ENCODE assay signal across 11 cellular contexts in the genomic region with DNA sequence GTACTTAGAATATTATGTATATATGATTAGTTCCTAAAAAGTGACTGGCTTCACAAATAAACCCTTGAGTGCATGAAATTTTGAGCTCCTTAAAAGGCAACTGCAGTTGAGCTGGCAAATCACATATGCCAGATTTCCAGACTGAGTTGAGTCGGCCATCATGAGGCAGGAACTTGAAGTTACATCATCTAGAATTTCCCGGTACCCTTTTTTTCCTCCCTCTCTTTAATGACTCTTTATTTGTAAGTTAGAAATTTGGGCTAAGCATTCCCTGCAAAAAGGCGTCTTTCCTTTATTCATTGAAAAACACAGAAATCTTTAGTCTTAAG.
DNase-seq lines count a peak whose midpoint lies in the region; ATAC-seq, FAIRE-seq and TF ChIP-seq lines count a peak whose summit lies in the region.
"Had no signal": no experiment of that assay in that cellular context is flagged by ENCODE, and none has a peak within 500 bp of the region (broad histone marks: within the 10 kb centered on the region; RNA-seq: fewer than 3 reads in every experiment).

No MANE protein-coding gene starts in this region.

- CTCF ChIA-PET in PC-3 (lab: Charles Lee) = interaction anchor here (0.6 kb wide), 1 partner anchor 163 kb away, joined by 3 read pairs; the partner anchor contains the start of gene FNDC3B

- H3K4me2 ChIP-seq in PC-3 (ENCODE audit: low read length) = no peak overlapping the region
- H3K4me2 ChIP-seq: PC-9 had no signal

- H2AFZ ChIP-seq in PC-3 (ENCODE audit: low read length) = no peak overlapping the region
- H2AFZ ChIP-seq: PC-9 had no signal

- peaks cover 38% of the 10 kb centered on the region for H3K4me1 Mint-ChIP-seq in CD14-positive monocyte
- peaks cover 70% of the 10 kb centered on the region for H3K4me1 Mint-ChIP-seq in osteocyte (ENCODE audit: unreplicated experiment)

- no peak for ATAC-seq in PC-3

- no peaks in the 10 kb centered on the region for H3K9me3 ChIP-seq in PC-3 (ENCODE audit: low read length)

- intact Hi-C loops in CD14-positive monocyte (cut with micrococcal nuclease) (no loop called here), PC-3 (cut with micrococcal nuclease) (loop anchor here (2.0 to 10.0 kb wide), 4 partner anchors 33 to 157 kb away; no protein-coding TSS in a partner anchor)

- no peaks in the 10 kb centered on the region for H3K9me2 ChIP-seq in PC-3 (replicated peaks; ENCODE audit: low read length)

- H3K36me3 Mint-ChIP-seq in CD14-positive monocyte (peaks cover 17 to 25% of the 10 kb centered on the region in 2 donors), osteocyte (ENCODE audit: unreplicated experiment) (peaks cover 20% of the 10 kb centered on the region)

- peaks cover 5% of the 10 kb centered on the region for H3K36me3 ChIP-seq in PC-3 (ENCODE audit: low read depth, low read length)

- DNase-seq in CD14-positive monocyte (ENCODE audit: low spot score) (no peak), PC-3 (no peak), fibroblast of peridontal ligament (ENCODE audit: extremely low read depth) (peak; percentile 93), osteocyte (ENCODE audit: extremely low spot score, unreplicated experiment) (no peak), frontal cortex (ENCODE audit: low spot score in 2 of 2) (no peak), KG1 (lab: John Stamatoyannopoulos, UW) (no peak)
- no peak for DNase-seq in stimulated activated CD4-positive, alpha-beta T cell treated with anti-CD3 and anti-CD28 coated beads, Interleukin-12 subunit alpha, Interleukin-12 subunit beta, amount 100 ng/mL, for 4 hours
- DNase-seq in activated CD8-positive, alpha-beta memory T cell treated with anti-CD3 and anti-CD28 coated beads, Interleukin-2, amount 50 U/mL, for 4 hours = no peak
- DNase-seq: activated T-cell treated with anti-CD3 and anti-CD28 coated beads, Interleukin-2, amount 50 U/mL, for 24 hours; DND-41; PC-9 had no signal

- H3K27ac ChIP-seq in PC-3 (ENCODE audit: low read length) = peak overlapping the region; percentile 76

- H3K4me3 ChIP-seq in PC-3 (ENCODE audit: low read length) = no peak overlapping the region
- H3K4me3 ChIP-seq: PC-9 had no signal

- no TSS peak for BruUV-seq in PC-3 (replicated peaks; lab: Mats Ljungman, UMichigan)

- no peaks in the 10 kb centered on the region for H3K27me3 ChIP-seq in PC-3 (ENCODE audit: low read length)

- H3F3A ChIP-seq in PC-3 (ENCODE audit: low read length, unreplicated experiment) = peaks cover 6% of the 10 kb centered on the region

- POLR2A ChIA-PET in PC-3 (lab: Charles Lee; ENCODE audit: unreplicated experiment) = no interaction called here

- H3K9ac ChIP-seq in PC-3 (ENCODE audit: low read length) = no peak overlapping the region

- H3K27ac Mint-ChIP-seq in CD14-positive monocyte = peak overlapping the region; percentile 8 to 89 (median 74)
- H3K27ac Mint-ChIP-seq in osteocyte (ENCODE audit: unreplicated experiment) = peak overlapping the region; percentile 91
- H3K27ac Mint-ChIP-seq: activated T-cell treated with anti-CD3 and anti-CD28 coated beads, Interleukin-2, amount 50 U/mL, for 24 hours had no signal

- no peak overlapping the region for H3K4me3 Mint-ChIP-seq in CD14-positive monocyte
- no peak overlapping the region for H3K4me3 Mint-ChIP-seq in osteocyte (ENCODE audit: unreplicated experiment)
- H3K4me3 Mint-ChIP-seq: activated T-cell treated with anti-CD3 and anti-CD28 coated beads, Interleukin-2, amount 50 U/mL, for 24 hours had no signal

- H3K9me3 Mint-ChIP-seq in CD14-positive monocyte (peaks cover 0 to 4% (median 0%) of the 10 kb centered on the region in 7 donors), osteocyte (ENCODE audit: unreplicated experiment) (no peaks in the 10 kb centered on the region)

- H3K4me1 ChIP-seq in PC-3 (ENCODE audit: insufficient read depth, low read length) = peaks cover 36% of the 10 kb centered on the region

- no peak for FAIRE-seq in frontal cortex (lab: Jason Lieb, UNC)

- H3K27me3 Mint-ChIP-seq in CD14-positive monocyte (ENCODE audit: low read depth in 3 of 3) = no peaks in the 10 kb centered on the region
- H3K27me3 Mint-ChIP-seq in osteocyte (ENCODE audit: unreplicated experiment) = no peaks in the 10 kb centered on the region
- H3K27me3 Mint-ChIP-seq: activated T-cell treated with anti-CD3 and anti-CD28 coated beads, Interleukin-2, amount 50 U/mL, for 24 hours had no signal

- peaks cover 78% of the 10 kb centered on the region for H3K79me2 ChIP-seq in PC-3 (ENCODE audit: low read length)

- TF ChIP-seq CTCF in CD14-positive monocyte (IDR thresholded peaks at IDR 0.05) (no peak), PC-3 (conservative IDR thresholded peaks at IDR 0.05; ENCODE audit: low read depth, low read length) (no peak), osteocyte (IDR thresholded peaks at IDR 0.05) (no peak)

- H4K20me1 ChIP-seq in PC-3 (ENCODE audit: low read length) = no peaks in the 10 kb centered on the region
